Comparison of ENCODE assay signal across 30 cellular contexts in genomic region chr19:13966684-13967128, GRCh38. TPM values are rescaled to one million over a fixed set of nuclear protein-coding genes. Genes with fewer than 3 reads are reported as not detected.
"Had no signal": no experiment of that assay in that cellular context is flagged by ENCODE, and none has a peak within 500 bp of the region (broad histone marks: within the 10 kb centered on the region; RNA-seq: fewer than 3 reads in every experiment).

No MANE protein-coding gene starts in this region.

- H3K9me3 ChIP-seq: left lung, lower lobe of right lung, neutrophil, ovary, sigmoid colon, spleen, tibial nerve, upper lobe of left lung, vagina had no signal

- H3K27ac Mint-ChIP-seq: nephron; progenitor cell of endocrine pancreas; stimulated activated effector memory CD8-positive, alpha-beta T cell treated with anti-CD3 and anti-CD28 coated beads, Interleukin-12 subunit alpha, Interleukin-12 subunit beta, amount 100 ng/mL, for 72 hours had no signal

- DNase-seq: head of caudate nucleus; hypothalamus; islet precursor cell; kidney glomerular epithelial cell; left cardiac atrium; lower lobe of right lung; mammary epithelial cell; mesenchymal stem cell; naive thymus-derived CD8-positive, alpha-beta T cell; occipital lobe; ovary; sigmoid colon; small intestine; spleen; stimulated activated CD4-positive, alpha-beta T cell treated with anti-CD3 and anti-CD28 coated beads, Interleukin-4, amount 100 ng/mL, for 24 hours; stimulated activated naive CD4-positive, alpha-beta T cell treated with Interleukin-2 at 50 U/mL for 16 hours; stimulated activated naive CD8-positive, alpha-beta T cell treated with anti-CD3 and anti-CD28 coated beads, Interleukin-15, amount 100 ng/mL, for 72 hours; substantia nigra had no signal

- ATAC-seq: left cardiac atrium; left lung; naive thymus-derived CD8-positive, alpha-beta T cell; right cardiac atrium; stimulated activated effector memory CD8-positive, alpha-beta T cell treated with anti-CD3 and anti-CD28 coated beads, Interleukin-12 subunit alpha, Interleukin-12 subunit beta, amount 100 ng/mL, for 72 hours had no signal

- H3K9me3 Mint-ChIP-seq: naive thymus-derived CD8-positive, alpha-beta T cell; nephron; neural crest cell; stimulated activated effector memory CD8-positive, alpha-beta T cell treated with anti-CD3 and anti-CD28 coated beads, Interleukin-12 subunit alpha, Interleukin-12 subunit beta, amount 100 ng/mL, for 72 hours; stimulated activated naive CD8-positive, alpha-beta T cell treated with anti-CD3 and anti-CD28 coated beads, Interleukin-15, amount 100 ng/mL, for 72 hours had no signal

- H3K36me3 ChIP-seq: ovary had no signal

- H3K4me3 ChIP-seq: left lung, lower lobe of right lung, ovary, sigmoid colon, spleen, tibial nerve, upper lobe of left lung, vagina had no signal

- H3K27me3 Mint-ChIP-seq: naive thymus-derived CD8-positive, alpha-beta T cell; stimulated activated naive CD8-positive, alpha-beta T cell treated with anti-CD3 and anti-CD28 coated beads, Interleukin-15, amount 100 ng/mL, for 72 hours had no signal

- H3K4me1 ChIP-seq: left lung, lower lobe of right lung, spleen, upper lobe of left lung had no signal

- H3K27ac ChIP-seq: left lung, lower lobe of right lung, neutrophil, ovary, sigmoid colon, spleen, tibial nerve, upper lobe of left lung, vagina had no signal

- H3K4me3 Mint-ChIP-seq: naive thymus-derived CD8-positive, alpha-beta T cell; nephron; neural crest cell; stimulated activated effector memory CD8-positive, alpha-beta T cell treated with anti-CD3 and anti-CD28 coated beads, Interleukin-12 subunit alpha, Interleukin-12 subunit beta, amount 100 ng/mL, for 72 hours; stimulated activated naive CD8-positive, alpha-beta T cell treated with anti-CD3 and anti-CD28 coated beads, Interleukin-15, amount 100 ng/mL, for 72 hours had no signal

- H3K27me3 ChIP-seq: left lung, neutrophil, ovary, sigmoid colon, spleen, tibial nerve, upper lobe of left lung, vagina had no signal

- H3K4me1 Mint-ChIP-seq: naive thymus-derived CD8-positive, alpha-beta T cell; stimulated activated effector memory CD8-positive, alpha-beta T cell treated with anti-CD3 and anti-CD28 coated beads, Interleukin-12 subunit alpha, Interleukin-12 subunit beta, amount 100 ng/mL, for 72 hours; stimulated activated naive CD8-positive, alpha-beta T cell treated with anti-CD3 and anti-CD28 coated beads, Interleukin-15, amount 100 ng/mL, for 72 hours had no signal

RNA-seq across cellular contexts. Expression of gene PODNL1, which starts 28.5 kb away (rescaled TPM):
- total RNA-seq: liver; naive thymus-derived CD8-positive, alpha-beta T cell; occipital lobe; progenitor cell of endocrine pancreas; sigmoid colon; temporal lobe had no signal
- polyA plus RNA-seq: naive thymus-derived CD8-positive, alpha-beta T cell had no signal
